ENCODE assay signal across 8 cellular contexts in genomic region chr5:143016777-143017374, GRCh38.
DNase-seq lines count a peak whose midpoint lies in the region; ATAC-seq lines count a peak whose summit lies in the region.

No MANE protein-coding gene starts in this region.

- H3K36me3 Mint-ChIP-seq in activated CD8-positive, alpha-beta memory T cell treated with anti-CD3 and anti-CD28 coated beads, Interleukin-2, amount 10 ng/mL, durations not matched to agents 7 days and 5 days, result peaks cover 34% of the 10 kb centered on the region

- peaks cover 9% of the 10 kb centered on the region for H3K27me3 Mint-ChIP-seq in activated CD8-positive, alpha-beta memory T cell treated with anti-CD3 and anti-CD28 coated beads, Interleukin-2, amount 10 ng/mL, durations not matched to agents 7 days and 5 days

- DNase-seq in activated CD8-positive, alpha-beta memory T cell treated with anti-CD3 and anti-CD28 coated beads, Interleukin-2, amount 10 ng/mL, durations not matched to agents 7 days and 5 days, result peak; percentile 69
- DNase-seq in activated CD8-positive, alpha-beta memory T cell treated with anti-CD3 and anti-CD28 coated beads, Interleukin-2, amount 50 U/mL, for 48 hours, result no peak
- DNase-seq in NCI-H1694 treated with DMSO at 0.1 percent for 48 hours (lab: John Stamatoyannopoulos, UW), result peak; percentile 84
- peak; percentile 55 to 68 for DNase-seq in activated CD4-positive, alpha-beta T cell treated with anti-CD3 and anti-CD28 coated beads, Interleukin-2, amount 50 U/mL, for 48 hours
- DNase-seq in germinal center (ENCODE audit: low spot score), result peak; percentile 53
- DNase-seq in stimulated activated CD8-positive, alpha-beta memory T cell treated with anti-CD3 and anti-CD28 coated beads, Interleukin-4, amount 100 ng/mL, for 48 hours, result peak; percentile 69
- no peak for DNase-seq in HK-2 (ENCODE audit: unreplicated experiment)

- no peak overlapping the region for H3K27ac Mint-ChIP-seq in activated CD8-positive, alpha-beta memory T cell treated with anti-CD3 and anti-CD28 coated beads, Interleukin-2, amount 10 ng/mL, durations not matched to agents 7 days and 5 days

- no peaks in the 10 kb centered on the region for H3K9me3 Mint-ChIP-seq in activated CD8-positive, alpha-beta memory T cell treated with anti-CD3 and anti-CD28 coated beads, Interleukin-2, amount 10 ng/mL, durations not matched to agents 7 days and 5 days (ENCODE audit: low read depth)

- CTCF ChIA-PET in activated CD8-positive, alpha-beta memory T cell treated with anti-CD3 and anti-CD28 coated beads, Interleukin-2, amount 10 ng/mL, durations not matched to agents 7 days and 5 days (lab: Charles Lee), result interaction anchor here (0.5 to 0.9 kb wide), 2 partner anchors 123 to 204 kb away, joined by 3 to 5 read pairs; no protein-coding TSS in a partner anchor

- H3K4me1 Mint-ChIP-seq in activated CD8-positive, alpha-beta memory T cell treated with anti-CD3 and anti-CD28 coated beads, Interleukin-2, amount 10 ng/mL, durations not matched to agents 7 days and 5 days, result peaks cover 12% of the 10 kb centered on the region

- no peak overlapping the region for H3K4me3 Mint-ChIP-seq in activated CD8-positive, alpha-beta memory T cell treated with anti-CD3 and anti-CD28 coated beads, Interleukin-2, amount 10 ng/mL, durations not matched to agents 7 days and 5 days

- ATAC-seq in activated CD8-positive, alpha-beta memory T cell treated with anti-CD3 and anti-CD28 coated beads, Interleukin-2, amount 10 ng/mL, durations not matched to agents 7 days and 5 days, result no peak
- no peak for ATAC-seq in esophagus mucosa

Comparison
In these comparisons a context has a peak if more than half of its experiments do, and no peak if none do; other contexts are left out.
1. DNase-seq: peak in activated CD8-positive, alpha-beta memory T cell treated with anti-CD3 and anti-CD28 coated beads, Interleukin-2, amount 10 ng/mL, durations not matched to agents 7 days and 5 days (single experiment), NCI-H1694 treated with DMSO at 0.1 percent for 48 hours (single experiment), activated CD4-positive, alpha-beta T cell treated with anti-CD3 and anti-CD28 coated beads, Interleukin-2, amount 50 U/mL, for 48 hours (2 of 2), germinal center (single experiment) and stimulated activated CD8-positive, alpha-beta memory T cell treated with anti-CD3 and anti-CD28 coated beads, Interleukin-4, amount 100 ng/mL, for 48 hours (single experiment); none in activated CD8-positive, alpha-beta memory T cell treated with anti-CD3 and anti-CD28 coated beads, Interleukin-2, amount 50 U/mL, for 48 hours (single experiment) and HK-2 (single experiment).